10 cellular contexts compared by ENCODE assay signal in genomic region chr14:92646952-92647461, GRCh38.
DNase-seq lines count a peak whose midpoint lies in the region; ATAC-seq and TF ChIP-seq lines count a peak whose summit lies in the region.
"Had no signal": no experiment of that assay in that cellular context is flagged by ENCODE, and none has a peak within 500 bp of the region (broad histone marks: within the 10 kb centered on the region; RNA-seq: fewer than 3 reads in every experiment).

No MANE protein-coding gene starts in this region.

- H3K9me3 Mint-ChIP-seq in CD4-positive, CD25-positive, alpha-beta regulatory T cell = peaks cover 0 to 2% (median 0%) of the 10 kb centered on the region in 7 donors

- no peaks in the 10 kb centered on the region for H3K36me3 ChIP-seq in CD4-positive, CD25-positive, alpha-beta regulatory T cell (ENCODE audit: control insufficient read depth, insufficient read depth, low read length)
- H3K36me3 ChIP-seq in effector memory CD4-positive, alpha-beta T cell (ENCODE audit: control insufficient read depth, insufficient read depth, low read length) = no peaks in the 10 kb centered on the region
- no peaks in the 10 kb centered on the region for H3K36me3 ChIP-seq in prostate gland
- no peaks in the 10 kb centered on the region for H3K36me3 ChIP-seq in body of pancreas (replicated peaks in 1 of 2; ENCODE audit: insufficient read depth in 1 of 2, low read depth in 2 of 2)

- TF ChIP-seq POLR2A in prostate gland (IDR thresholded peaks at IDR 0.05) (peak; percentile 6), body of pancreas (IDR thresholded peaks at IDR 0.05) (no peak)

- peak overlapping the region; percentile 81 to 98 (median 93) for H3K27ac Mint-ChIP-seq in CD4-positive, CD25-positive, alpha-beta regulatory T cell

- WGBS in prostate gland = 30% methylated on average over 8 of the region's 8 CpGs
- WGBS in body of pancreas, 2 donors = 74 to 80% methylated on average over 8 of the region's 8 CpGs

- no peaks in the 10 kb centered on the region for H3K9me3 ChIP-seq in CD4-positive, CD25-positive, alpha-beta regulatory T cell (ENCODE audit: control insufficient read depth in 2 of 2, low read length in 2 of 2)
- H3K9me3 ChIP-seq in effector memory CD4-positive, alpha-beta T cell (ENCODE audit: control insufficient read depth, low read length) = no peaks in the 10 kb centered on the region
- H3K9me3 ChIP-seq in prostate gland (no peaks in the 10 kb centered on the region), body of pancreas (no peaks in the 10 kb centered on the region)
- H3K9me3 ChIP-seq: psoas muscle had no signal

- no peaks in the 10 kb centered on the region for H3K27me3 ChIP-seq in CD4-positive, CD25-positive, alpha-beta regulatory T cell (ENCODE audit: control insufficient read depth, insufficient read depth, low read length)
- H3K27me3 ChIP-seq in effector memory CD4-positive, alpha-beta T cell (replicated peaks; ENCODE audit: control insufficient read depth, insufficient read depth, low read length, poor library complexity, severe bottlenecking) = no peaks in the 10 kb centered on the region
- H3K27me3 ChIP-seq in prostate gland (replicated peaks; ENCODE audit: insufficient read depth) = no peaks in the 10 kb centered on the region
- H3K27me3 ChIP-seq in body of pancreas = no peaks in the 10 kb centered on the region

- H3K36me3 Mint-ChIP-seq in CD4-positive, CD25-positive, alpha-beta regulatory T cell = no peaks in the 10 kb centered on the region

- intact Hi-C loops in prostate gland (cut with DNase I) = loop anchor here (5.0 kb wide), 1 partner anchor 45 kb away; no protein-coding TSS in a partner anchor
- intact Hi-C loops in body of pancreas (cut with DNase I) = no loop called here

- peaks cover 47% of the 10 kb centered on the region for H3K4me1 ChIP-seq in CD4-positive, CD25-positive, alpha-beta regulatory T cell (ENCODE audit: control insufficient read depth, insufficient read depth, low read length, poor library complexity, severe bottlenecking)
- peaks cover 49% of the 10 kb centered on the region for H3K4me1 ChIP-seq in effector memory CD4-positive, alpha-beta T cell (ENCODE audit: control insufficient read depth, insufficient read depth, low read length, poor library complexity, severe bottlenecking)
- H3K4me1 ChIP-seq in prostate gland (replicated peaks) (peaks cover 15% of the 10 kb centered on the region), body of pancreas (no peaks in the 10 kb centered on the region)
- H3K4me1 ChIP-seq: psoas muscle had no signal

- TF ChIP-seq CTCF in prostate gland (IDR thresholded peaks at IDR 0.05) = no peak
- TF ChIP-seq CTCF in body of pancreas (IDR thresholded peaks at IDR 0.05) = no peak

- no peaks in the 10 kb centered on the region for H3K27me3 Mint-ChIP-seq in CD4-positive, CD25-positive, alpha-beta regulatory T cell

- DNase-seq in CD4-positive, CD25-positive, alpha-beta regulatory T cell = no peak
- DNase-seq in M059J (ENCODE audit: low read depth) = peak; percentile 69
- no peak for DNase-seq in effector memory CD4-positive, alpha-beta T cell
- peak; percentile 52 for DNase-seq in prostate gland (ENCODE audit: low spot score)
- no peak for DNase-seq in DMS153 (lab: John Stamatoyannopoulos, UW)
- DNase-seq in body of pancreas = no peak
- DNase-seq: NCI-H446, psoas muscle had no signal

- peak overlapping the region; percentile 35 for H3K4me3 ChIP-seq in CD4-positive, CD25-positive, alpha-beta regulatory T cell (ENCODE audit: low read depth, low read length)
- no peak overlapping the region for H3K4me3 ChIP-seq in effector memory CD4-positive, alpha-beta T cell (ENCODE audit: insufficient read depth, low read depth, low read length, poor library complexity, severe bottlenecking)
- H3K4me3 ChIP-seq in prostate gland (no peak overlapping the region), body of pancreas (no peak overlapping the region)
- H3K4me3 ChIP-seq: psoas muscle had no signal

- H3K27ac ChIP-seq in CD4-positive, CD25-positive, alpha-beta regulatory T cell (ENCODE audit: insufficient read depth, low read length, poor library complexity, severe bottlenecking) = no peak overlapping the region
- peak overlapping the region; percentile 35 for H3K27ac ChIP-seq in effector memory CD4-positive, alpha-beta T cell (ENCODE audit: insufficient read depth, low read length, poor library complexity, severe bottlenecking)
- peak overlapping the region; percentile 77 to 79 for H3K27ac ChIP-seq in prostate gland
- H3K27ac ChIP-seq in body of pancreas = no peak overlapping the region
- H3K27ac ChIP-seq: psoas muscle had no signal

- no peak for ATAC-seq in CD4-positive, CD25-positive, alpha-beta regulatory T cell (ENCODE audit: low read depth in 2 of 2)
- ATAC-seq in HG03097 (IDR thresholded peaks at IDR 0.05; ENCODE audit: low FRiP score, unreplicated experiment) (no peak), HG03025 (IDR thresholded peaks at IDR 0.05; ENCODE audit: low FRiP score, unreplicated experiment) (no peak), body of pancreas (no peak)
- ATAC-seq: psoas muscle had no signal

- peak overlapping the region; percentile 19 to 68 (median 24) for H3K4me3 Mint-ChIP-seq in CD4-positive, CD25-positive, alpha-beta regulatory T cell

- peaks cover 6 to 60% (median 34%) of the 10 kb centered on the region in 4 donors for H3K4me1 Mint-ChIP-seq in CD4-positive, CD25-positive, alpha-beta regulatory T cell

Comparison
In these comparisons a context has a peak if more than half of its experiments do, and no peak if none do; other contexts are left out.
1. DNase-seq: peak in M059J (single experiment) and prostate gland (single experiment); none in CD4-positive, CD25-positive, alpha-beta regulatory T cell (0 of 3), effector memory CD4-positive, alpha-beta T cell (0 of 3), DMS153 (single experiment) and body of pancreas (0 of 4).
2. H3K27ac ChIP-seq: peak in effector memory CD4-positive, alpha-beta T cell (single experiment) and prostate gland (2 of 2); none in CD4-positive, CD25-positive, alpha-beta regulatory T cell (single experiment) and body of pancreas (0 of 4).